ENCODE assay signal across 1 cellular context in the genomic region with DNA sequence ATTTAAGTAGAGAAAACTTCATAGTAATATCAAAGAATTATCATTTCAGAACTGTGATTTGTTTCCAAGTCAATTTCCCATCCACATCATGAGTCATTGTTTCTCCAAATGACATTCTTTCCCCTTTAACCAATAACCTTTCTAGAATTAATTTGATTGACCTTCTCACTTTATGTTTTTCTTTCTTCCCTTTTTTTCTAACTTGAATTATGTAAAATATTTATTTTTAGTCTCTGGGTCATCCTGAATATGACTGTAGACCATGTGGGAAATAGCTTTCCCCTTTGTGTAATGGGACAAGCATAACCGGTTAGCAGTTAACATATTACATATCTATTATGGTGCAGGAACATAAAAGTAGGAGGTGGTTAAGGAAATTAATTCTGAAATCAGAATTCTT.
TF ChIP-seq lines count a peak whose summit lies in the region.

No MANE protein-coding gene starts in this region.

TF ChIP-seq in endothelial cell of umbilical vein, 7 proteins besides CTCF, POLR2A, EP300 and RAD21:
- TF ChIP-seq EZH2 (IDR thresholded peaks at IDR 0.05; ENCODE audit: borderline replicate concordance, low read depth, low read length, severe bottlenecking) (no peak), JUN (IDR thresholded peaks at IDR 0.05; ENCODE audit: borderline replicate concordance, insufficient read depth, insufficient read length, low read depth) (peak; percentile 55), FOS (IDR thresholded peaks at IDR 0.05; ENCODE audit: borderline replicate concordance, insufficient read depth, low read length) (peak; percentile 64)
